Comparison of ENCODE assay signal across 7 cellular contexts in genomic region chr9:128503415-128503825, GRCh38. TPM values are rescaled to one million over a fixed set of nuclear protein-coding genes. Genes with fewer than 3 reads are reported as not detected.
DNase-seq lines count a peak whose midpoint lies in the region; ATAC-seq and TF ChIP-seq lines count a peak whose summit lies in the region.
"Not testable (repeated sequence)": the region's sequence is repeated elsewhere in the genome, so short reads cannot be mapped to it uniquely, and the experiment has no call there.

No MANE protein-coding gene starts in this region.

- CTCF ChIA-PET in CD8-positive, alpha-beta memory T cell (lab: Charles Lee); IMR-90 (lab: Yijun Ruan, JAX): not testable (repeated sequence)

- TF ChIP-seq POLR2A in IMR-90 (IDR thresholded peaks at IDR 0.05; ENCODE audit: low read depth, low read length), result not testable (repeated sequence)

- not testable (repeated sequence) for H3K56ac ChIP-seq in IMR-90 (ENCODE audit: extremely low read depth, insufficient read depth, low read length)

- peaks cover 19% of the 10 kb centered on the region for H3K4me1 ChIP-seq in CD8-positive, alpha-beta memory T cell (ENCODE audit: insufficient read depth, low read length)
- H3K4me1 ChIP-seq in IMR-90 (ENCODE audit: control insufficient read depth, insufficient read depth, low read length), result not testable (repeated sequence)

- not testable (repeated sequence) for H2BK5ac ChIP-seq in IMR-90 (ENCODE audit: low read depth, low read length, poor library complexity, severe bottlenecking)

- peak overlapping the region in 3 of 8 donors; percentile 33 to 88 (median 57) for H3K27ac Mint-ChIP-seq in CD8-positive, alpha-beta memory T cell
- H3K27ac Mint-ChIP-seq in activated naive CD8-positive, alpha-beta T cell; endothelial cell (ENCODE audit: unreplicated experiment): not testable (repeated sequence)
- peak overlapping the region; percentile 61 for H3K27ac Mint-ChIP-seq in mesothelial cell of epicardium

- H2BK15ac ChIP-seq in IMR-90 (ENCODE audit: low read depth, low read length), result not testable (repeated sequence)

- peak overlapping the region; percentile 85 for H2AFZ ChIP-seq in IMR-90 (replicated peaks; ENCODE audit: low read length, poor library complexity)

- H3K36me3 ChIP-seq in CD8-positive, alpha-beta memory T cell (ENCODE audit: insufficient read depth, low read length), result not testable (repeated sequence)
- peaks cover 11% of the 10 kb centered on the region for H3K36me3 ChIP-seq in IMR-90 (ENCODE audit: control insufficient read depth, insufficient read depth, low read length)

- TF ChIP-seq CTCF in IMR-90 (conservative IDR thresholded peaks at IDR 0.05; ENCODE audit: low read depth, low read length); VCaP (conservative IDR thresholded peaks at IDR 0.05); endothelial cell (IDR thresholded peaks at IDR 0.05; ENCODE audit: unreplicated experiment); mesothelial cell of epicardium (IDR thresholded peaks at IDR 0.05; ENCODE audit: unreplicated experiment): not testable (repeated sequence)

- not testable (repeated sequence) for H2BK120ac ChIP-seq in IMR-90 (ENCODE audit: low read depth, low read length)

- not testable (repeated sequence) for ATAC-seq in IMR-90 (ENCODE audit: low read depth)

- dilution Hi-C loops in IMR-90 (cut with HindIII; ENCODE audit: low sequenced_read_pairs, unreplicated experiment), result not testable (repeated sequence)

- not testable (repeated sequence) for H3K4me3 ChIP-seq in CD8-positive, alpha-beta memory T cell (ENCODE audit: low read length); IMR-90 (ENCODE audit: insufficient read depth, low read depth, low read length); skeletal muscle cell (ENCODE audit: low read depth, low read length)

- H3K9me1 ChIP-seq in IMR-90 (ENCODE audit: insufficient read depth, low read length), result not testable (repeated sequence)

- peaks cover 0 to 38% (median 7%) of the 10 kb centered on the region in 3 donors for H3K36me3 Mint-ChIP-seq in CD8-positive, alpha-beta memory T cell
- H3K36me3 Mint-ChIP-seq in activated naive CD8-positive, alpha-beta T cell, result not testable (repeated sequence)
- H3K36me3 Mint-ChIP-seq in endothelial cell (ENCODE audit: low read depth, unreplicated experiment) (peaks cover 27% of the 10 kb centered on the region), mesothelial cell of epicardium (peaks cover 13% of the 10 kb centered on the region)

- H3K27me3 ChIP-seq in CD8-positive, alpha-beta memory T cell (ENCODE audit: insufficient read depth, low read length, poor library complexity, severe bottlenecking); IMR-90 (ENCODE audit: control insufficient read depth, insufficient read depth, low read length): not testable (repeated sequence)

- H3K14ac ChIP-seq in IMR-90 (replicated peaks; ENCODE audit: low read depth, low read length), result not testable (repeated sequence)

- intact Hi-C loops in IMR-90 (cut with micrococcal nuclease), result not testable (repeated sequence)

- H3K9me3 Mint-ChIP-seq in CD8-positive, alpha-beta memory T cell; activated naive CD8-positive, alpha-beta T cell (ENCODE audit: low read depth); endothelial cell (ENCODE audit: unreplicated experiment); mesothelial cell of epicardium: not testable (repeated sequence)

- not testable (repeated sequence) for H3K9ac ChIP-seq in IMR-90 (ENCODE audit: low read depth, low read length)

- not testable (repeated sequence) for H3K23ac ChIP-seq in IMR-90 (ENCODE audit: low read depth, low read length)

- not testable (repeated sequence) for BruUV-seq in IMR-90 (replicated peaks; lab: Mats Ljungman, UMichigan)

- H3K4me3 Mint-ChIP-seq in CD8-positive, alpha-beta memory T cell, result peak overlapping the region; percentile 44 to 100 (median 78)
- peak overlapping the region; percentile 97 for H3K4me3 Mint-ChIP-seq in activated naive CD8-positive, alpha-beta T cell
- peak overlapping the region; percentile 57 for H3K4me3 Mint-ChIP-seq in endothelial cell (ENCODE audit: unreplicated experiment)
- H3K4me3 Mint-ChIP-seq in mesothelial cell of epicardium, result peak overlapping the region; percentile 100

- not testable (repeated sequence) for H4K20me1 ChIP-seq in IMR-90 (ENCODE audit: insufficient read depth, low read length)

- in situ Hi-C loops in IMR-90 (cut with MboI; ENCODE audit: low sequenced_read_pairs), result not testable (repeated sequence)

- H3K4me2 ChIP-seq in IMR-90 (ENCODE audit: low read depth, low read length), result not testable (repeated sequence)

- not testable (repeated sequence) for H2BK20ac ChIP-seq in IMR-90 (ENCODE audit: low read depth, low read length)

- H3K27ac ChIP-seq in CD8-positive, alpha-beta memory T cell (ENCODE audit: low read depth, low read length); IMR-90 (ENCODE audit: insufficient read depth, low read length): not testable (repeated sequence)
- peak overlapping the region; percentile 83 for H3K27ac ChIP-seq in VCaP

- H3K18ac ChIP-seq in IMR-90 (ENCODE audit: low read depth, low read length), result not testable (repeated sequence)

- 54% methylated on average over 9 of the region's 14 CpGs; no CpG with 5 or more reads in 1 of the 2 experiments for WGBS in IMR-90 (ENCODE audit: extremely low coverage in 2 of 2, insufficient read length in 1 of 2), 2 experiments

- TF ChIP-seq RAD21 in IMR-90 (IDR thresholded peaks at IDR 0.05; ENCODE audit: low read length), result not testable (repeated sequence)

- H3K27me3 Mint-ChIP-seq in CD8-positive, alpha-beta memory T cell; activated naive CD8-positive, alpha-beta T cell; endothelial cell (ENCODE audit: unreplicated experiment); mesothelial cell of epicardium (ENCODE audit: low read depth): not testable (repeated sequence)

- not testable (repeated sequence) for H4K5ac ChIP-seq in IMR-90 (ENCODE audit: low read depth, low read length)

- H2AK5ac ChIP-seq in IMR-90 (ENCODE audit: low read depth, low read length), result not testable (repeated sequence)

- not testable (repeated sequence) for H2AK9ac ChIP-seq in IMR-90 (replicated peaks; ENCODE audit: low read depth, low read length, poor library complexity)

- DNase-seq in CD8-positive, alpha-beta memory T cell; IMR-90; endothelial cell (ENCODE audit: low spot score); mesothelial cell of epicardium (ENCODE audit: low spot score in 2 of 2, unreplicated experiment in 2 of 2): not testable (repeated sequence)
- DNase-seq in skeletal muscle cell (ENCODE audit: low read depth), result peak; percentile 38

- not testable (repeated sequence) for H3K4ac ChIP-seq in IMR-90 (ENCODE audit: low read depth, low read length)

- H3K79me1 ChIP-seq in IMR-90 (ENCODE audit: low read depth in 1 of 2, low read length in 2 of 2), result peaks cover 22 to 29% of the 10 kb centered on the region in 2 experiments

- not testable (repeated sequence) for H4K91ac ChIP-seq in IMR-90 (ENCODE audit: insufficient read depth, low read depth, low read length)

- peaks cover 22 to 32% (median 26%) of the 10 kb centered on the region in 3 donors for H3K4me1 Mint-ChIP-seq in CD8-positive, alpha-beta memory T cell
- H3K4me1 Mint-ChIP-seq in activated naive CD8-positive, alpha-beta T cell (ENCODE audit: low read depth), result peaks cover 19% of the 10 kb centered on the region
- H3K4me1 Mint-ChIP-seq in endothelial cell (ENCODE audit: unreplicated experiment), result peaks cover 23% of the 10 kb centered on the region
- H3K4me1 Mint-ChIP-seq in mesothelial cell of epicardium, result peaks cover 14% of the 10 kb centered on the region

- peak overlapping the region in 1 of 2 experiments; percentile 82; a peak in 2 of 4 replicates for H4K8ac ChIP-seq in IMR-90 (ENCODE audit: low read depth in 2 of 2, low read length in 2 of 2)

- not testable (repeated sequence) for H3K9me3 ChIP-seq in CD8-positive, alpha-beta memory T cell (ENCODE audit: low read length); IMR-90 (ENCODE audit: control insufficient read depth, insufficient read depth, low read length)

- POLR2A ChIA-PET in CD8-positive, alpha-beta memory T cell (lab: Charles Lee); IMR-90 (lab: Charles Lee; ENCODE audit: unreplicated experiment): not testable (repeated sequence)

RNA-seq across cellular contexts. Expression of gene GLE1, which starts 1.1 kb away (rescaled TPM):
- 10 to 100 TPM; 48.7 to 51.9 TPM for total RNA-seq in CD8-positive, alpha-beta memory T cell
- 35.1 TPM for polyA plus RNA-seq in CD8-positive, alpha-beta memory T cell
- 35.3 and 39.4 TPM in 2 replicates for total RNA-seq in IMR-90 (2012; rRNA removed)
- polyA plus RNA-seq in IMR-90 (2012; rRNA removed), result 13.2 and 14.3 TPM in 2 replicates
- 7.3 and 10.2 TPM in 2 replicates for polyA plus RNA-seq in IMR-90 (2012; cell fraction: cytosol; rRNA removed)
- polyA plus RNA-seq in IMR-90 (2012; cell fraction: nucleus; rRNA removed; ENCODE audit: low replicate concordance), result 9.6 and 15.5 TPM in 2 replicates
- 17.5 TPM for total RNA-seq in endothelial cell (ENCODE audit: unreplicated experiment)
- total RNA-seq in mesothelial cell of epicardium, result 15.6 to 16.8 TPM (median 16.7 TPM) in 3 replicates

RNA-seq across cellular contexts. Expression of gene ODF2, which starts 47.6 kb away (rescaled TPM):
- total RNA-seq in CD8-positive, alpha-beta memory T cell, result 10 to 100 TPM; 64.2 to 65.0 TPM
- 31.4 TPM for polyA plus RNA-seq in CD8-positive, alpha-beta memory T cell
- 46.4 and 59.2 TPM in 2 replicates for total RNA-seq in IMR-90 (2012; rRNA removed)
- 34.9 and 40.2 TPM in 2 replicates for polyA plus RNA-seq in IMR-90 (2012; rRNA removed)
- polyA plus RNA-seq in IMR-90 (2012; cell fraction: cytosol; rRNA removed), result 10.1 and 11.6 TPM in 2 replicates
- polyA plus RNA-seq in IMR-90 (2012; cell fraction: nucleus; rRNA removed; ENCODE audit: low replicate concordance), result 113 and 193 TPM in 2 replicates
- total RNA-seq in endothelial cell (ENCODE audit: unreplicated experiment), result 83.8 TPM
- total RNA-seq in mesothelial cell of epicardium, result 41.2 to 42.4 TPM (median 42.0 TPM) in 3 replicates

RNA-seq across cellular contexts. Expression of gene SPTAN1, which starts 49.0 kb away (rescaled TPM):
- 100 to 1,000 TPM; 195 to 203 TPM for total RNA-seq in CD8-positive, alpha-beta memory T cell
- polyA plus RNA-seq in CD8-positive, alpha-beta memory T cell, result 132 TPM
- total RNA-seq in IMR-90 (2012; rRNA removed) (327 and 345 TPM in 2 replicates), endothelial cell (ENCODE audit: unreplicated experiment) (810 TPM), mesothelial cell of epicardium (441 to 458 TPM (median 442 TPM) in 3 replicates)
- 275 and 316 TPM in 2 replicates for polyA plus RNA-seq in IMR-90 (2012; rRNA removed)
- polyA plus RNA-seq in IMR-90 (2012; cell fraction: cytosol; rRNA removed), result 177 and 253 TPM in 2 replicates
- 798 and 1,000 TPM in 2 replicates for polyA plus RNA-seq in IMR-90 (2012; cell fraction: nucleus; rRNA removed; ENCODE audit: low replicate concordance)
